Comparison of ENCODE assay signal across 8 cellular contexts in the genomic region with DNA sequence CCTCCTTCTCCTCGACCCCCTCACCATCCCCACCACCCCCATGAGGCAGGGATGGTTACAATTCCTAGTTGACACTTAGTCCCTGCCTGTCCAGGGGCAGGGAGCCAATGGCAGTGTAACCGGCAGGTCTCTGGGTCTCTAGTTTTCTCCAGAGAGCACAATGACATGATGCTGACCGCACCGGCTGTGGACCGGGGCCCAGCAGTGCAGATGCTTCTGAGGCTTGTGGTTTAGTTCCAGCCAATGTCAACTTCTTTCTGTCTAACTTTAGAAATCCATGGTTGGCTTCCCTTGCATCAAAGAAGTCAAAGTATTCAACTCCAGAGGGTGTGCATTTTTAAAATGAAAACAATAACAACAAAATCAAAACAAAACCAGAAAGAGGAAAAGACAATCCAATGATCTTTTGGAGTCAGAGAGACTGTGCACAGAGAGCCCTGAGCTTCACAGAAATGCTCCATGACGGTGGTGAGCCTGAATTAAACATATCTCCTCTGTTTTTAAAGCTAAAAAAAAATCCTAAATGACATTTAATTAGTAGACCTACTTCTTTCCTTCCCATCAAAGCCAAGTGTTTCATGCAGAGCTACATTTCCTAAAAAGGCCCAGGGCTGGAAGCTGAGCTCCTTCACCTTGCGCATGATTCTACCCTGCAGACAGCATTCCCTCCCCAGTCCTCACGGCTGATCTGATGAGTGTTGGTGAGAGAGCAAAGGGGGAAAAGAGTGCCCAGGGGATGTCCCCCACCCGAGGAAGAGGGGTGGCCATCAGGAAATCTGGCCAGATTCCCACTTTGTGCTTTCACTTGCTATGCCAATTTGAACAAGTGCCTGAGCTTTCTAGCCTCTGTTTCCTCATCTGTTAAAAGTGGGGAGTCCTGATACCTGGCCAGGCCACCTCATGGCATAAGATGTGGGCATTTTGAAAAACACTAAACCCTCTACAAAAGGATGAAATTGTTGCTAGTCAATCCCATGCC.
DNase-seq lines count a peak whose midpoint lies in the region; ATAC-seq and TF ChIP-seq lines count a peak whose summit lies in the region.

No MANE protein-coding gene starts in this region.

- no TSS peak for BruUV-seq in IMR-90 (replicated peaks; lab: Mats Ljungman, UMichigan)

- CTCF ChIA-PET in IMR-90 (lab: Yijun Ruan, JAX): no interaction called here

- intact Hi-C loops in IMR-90 (cut with micrococcal nuclease): no loop called here

- no peak overlapping the region for H3K18ac ChIP-seq in IMR-90 (ENCODE audit: low read depth, low read length)
- H3K18ac ChIP-seq in trophoblast cell (ENCODE audit: low read length): no peak overlapping the region

- no peak overlapping the region for H2BK120ac ChIP-seq in IMR-90 (ENCODE audit: low read depth, low read length)
- H2BK120ac ChIP-seq in trophoblast cell (ENCODE audit: insufficient read depth, low read length, poor library complexity): no peak overlapping the region

- peak overlapping the region; percentile 15 for H2BK12ac ChIP-seq in trophoblast cell (ENCODE audit: low read length)

- H3K4me2 ChIP-seq in IMR-90 (ENCODE audit: low read depth, low read length) (no peak overlapping the region), trophoblast cell (ENCODE audit: low read length) (no peak overlapping the region)

- TF ChIP-seq POLR2A in IMR-90 (IDR thresholded peaks at IDR 0.05; ENCODE audit: low read depth, low read length): no peak
- no peak for TF ChIP-seq POLR2A in suprapubic skin (IDR thresholded peaks at IDR 0.05)

- H3K4me3 ChIP-seq in IMR-90 (ENCODE audit: insufficient read depth, low read depth, low read length) (no peak overlapping the region), choroid plexus epithelial cell (ENCODE audit: low read depth, low read length) (no peak overlapping the region), trophoblast cell (ENCODE audit: low read depth, low read length) (no peak overlapping the region), suprapubic skin (no peak overlapping the region)

- no peak overlapping the region for H4K12ac ChIP-seq in trophoblast cell (ENCODE audit: low read depth, low read length)

- H3K36me3 ChIP-seq in IMR-90 (ENCODE audit: control insufficient read depth, insufficient read depth, low read length) (no peaks in the 10 kb centered on the region), trophoblast cell (ENCODE audit: control insufficient read depth in 1 of 2, insufficient read depth in 2 of 2, low read length in 2 of 2) (no peaks in the 10 kb centered on the region), suprapubic skin (no peaks in the 10 kb centered on the region)

- H3K4me1 ChIP-seq in IMR-90 (ENCODE audit: control insufficient read depth, insufficient read depth, low read length) (peaks cover 6% of the 10 kb centered on the region; the same call in 1 of the 2 replicates), trophoblast cell (ENCODE audit: control insufficient read depth in 1 of 2, insufficient read depth in 2 of 2, low read length in 2 of 2) (peaks cover 10 to 19% of the 10 kb centered on the region in 2 experiments), suprapubic skin (peaks cover 24% of the 10 kb centered on the region)

- no peak overlapping the region for H3K23ac ChIP-seq in IMR-90 (ENCODE audit: low read depth, low read length)
- H3K23ac ChIP-seq in trophoblast cell (ENCODE audit: low read length): no peak overlapping the region

- H2AK5ac ChIP-seq in IMR-90 (ENCODE audit: low read depth, low read length) (no peak overlapping the region), trophoblast cell (ENCODE audit: low read length) (no peak overlapping the region)

- no peaks in the 10 kb centered on the region for H3K9me1 ChIP-seq in IMR-90 (ENCODE audit: insufficient read depth, low read length)

- no peak for TF ChIP-seq EP300 in suprapubic skin (IDR thresholded peaks at IDR 0.05)

- H3K9me3 ChIP-seq in IMR-90 (ENCODE audit: control insufficient read depth, insufficient read depth, low read length) (no peaks in the 10 kb centered on the region), trophoblast cell (ENCODE audit: insufficient read depth, low read depth, low read length) (no peaks in the 10 kb centered on the region), suprapubic skin (no peaks in the 10 kb centered on the region)

- DNase-seq in GM04504 (ENCODE audit: low read depth): peak; percentile 59
- DNase-seq in IMR-90: peak; percentile 48
- peak; percentile 92 for DNase-seq in choroid plexus epithelial cell (ENCODE audit: low read depth)
- DNase-seq in trophoblast cell: no peak
- no peak for DNase-seq in suprapubic skin (ENCODE audit: low spot score in 2 of 2)
- no peak for DNase-seq in DMS53 (lab: John Stamatoyannopoulos, UW)
- no peak for DNase-seq in stimulated activated CD4-positive, alpha-beta T cell treated with anti-CD3 and anti-CD28 coated beads, Interleukin-2, amount 100 ng/mL, for 24 hours

- H4K5ac ChIP-seq in IMR-90 (ENCODE audit: low read depth, low read length): no peak overlapping the region

- peaks cover 11% of the 10 kb centered on the region for H3K27me3 ChIP-seq in IMR-90 (ENCODE audit: control insufficient read depth, insufficient read depth, low read length)
- no peaks in the 10 kb centered on the region for H3K27me3 ChIP-seq in trophoblast cell (ENCODE audit: insufficient read depth, low read length)
- no peaks in the 10 kb centered on the region for H3K27me3 ChIP-seq in suprapubic skin

- H3K9ac ChIP-seq in IMR-90 (ENCODE audit: low read depth, low read length) (no peak overlapping the region), trophoblast cell (ENCODE audit: low read length) (no peak overlapping the region)

- H2BK15ac ChIP-seq in IMR-90 (ENCODE audit: low read depth, low read length): no peak overlapping the region

- H3K56ac ChIP-seq in IMR-90 (ENCODE audit: extremely low read depth, insufficient read depth, low read length): no peak overlapping the region

- POLR2A ChIA-PET in IMR-90 (lab: Charles Lee; ENCODE audit: unreplicated experiment): no interaction called here

- no peak overlapping the region for H4K91ac ChIP-seq in IMR-90 (ENCODE audit: insufficient read depth, low read depth, low read length)
- no peak overlapping the region for H4K91ac ChIP-seq in trophoblast cell (ENCODE audit: low read depth, low read length)

- TF ChIP-seq CTCF in IMR-90 (conservative IDR thresholded peaks at IDR 0.05; ENCODE audit: low read depth, low read length) (no peak), choroid plexus epithelial cell (conservative IDR thresholded peaks at IDR 0.05; ENCODE audit: low read depth, low read length) (no peak), suprapubic skin (IDR thresholded peaks at IDR 0.05) (no peak)

- no peaks in the 10 kb centered on the region for H4K20me1 ChIP-seq in IMR-90 (ENCODE audit: insufficient read depth, low read length)

- H2AFZ ChIP-seq in IMR-90 (replicated peaks; ENCODE audit: low read length, poor library complexity) (no peak overlapping the region), trophoblast cell (ENCODE audit: insufficient read depth, low read length, poor library complexity) (no peak overlapping the region)

- no peaks in the 10 kb centered on the region for H3K79me1 ChIP-seq in IMR-90 (ENCODE audit: low read depth in 1 of 2, low read length in 2 of 2)
- H3K79me1 ChIP-seq in trophoblast cell (ENCODE audit: low read length): peaks cover 8% of the 10 kb centered on the region

- no peak for TF ChIP-seq RAD21 in IMR-90 (IDR thresholded peaks at IDR 0.05; ENCODE audit: low read length)

- WGBS in IMR-90 (ENCODE audit: extremely low coverage in 2 of 2, insufficient read length in 1 of 2), 2 experiments: 40% methylated on average over 1 of the region's 9 CpGs; no CpG with 5 or more reads in 1 of the 2 experiments
- WGBS in trophoblast cell (ENCODE audit: extremely low coverage, insufficient coverage, insufficient read length): no CpG with 5 or more reads among the region's 9 CpGs
- WGBS in suprapubic skin: 50% methylated on average over 9 of the region's 9 CpGs

- no peak overlapping the region for H2AK9ac ChIP-seq in IMR-90 (replicated peaks; ENCODE audit: low read depth, low read length, poor library complexity)

- in situ Hi-C loops in IMR-90 (cut with MboI; ENCODE audit: low sequenced_read_pairs): no loop called here

- ATAC-seq in IMR-90 (ENCODE audit: low read depth) (peak; percentile 42; the same call in 1 of the 2 replicates), GM18870 (IDR thresholded peaks at IDR 0.05; ENCODE audit: unreplicated experiment) (no peak)

- no peak overlapping the region for H4K8ac ChIP-seq in IMR-90 (ENCODE audit: low read depth in 2 of 2, low read length in 2 of 2)
- H4K8ac ChIP-seq in trophoblast cell (ENCODE audit: low read depth, low read length): no peak overlapping the region

- H2BK5ac ChIP-seq in IMR-90 (ENCODE audit: low read depth, low read length, poor library complexity, severe bottlenecking): no peak overlapping the region
- H2BK5ac ChIP-seq in trophoblast cell (ENCODE audit: low read depth, low read length, poor library complexity): no peak overlapping the region

- H3K4ac ChIP-seq in IMR-90 (ENCODE audit: low read depth, low read length): no peak overlapping the region
- no peak overlapping the region for H3K4ac ChIP-seq in trophoblast cell (ENCODE audit: low read depth, low read length)

- dilution Hi-C loops in IMR-90 (cut with HindIII; ENCODE audit: low sequenced_read_pairs, unreplicated experiment): no loop called here

- H2BK20ac ChIP-seq in IMR-90 (ENCODE audit: low read depth, low read length): no peak overlapping the region

- H3K14ac ChIP-seq in IMR-90 (replicated peaks; ENCODE audit: low read depth, low read length) (no peak overlapping the region), trophoblast cell (ENCODE audit: low read length) (no peak overlapping the region)

- H3K79me2 ChIP-seq in trophoblast cell (ENCODE audit: control insufficient read depth, insufficient read depth, low read length, poor library complexity): no peaks in the 10 kb centered on the region

- H3K27ac ChIP-seq in IMR-90 (ENCODE audit: insufficient read depth, low read length) (no peak overlapping the region), trophoblast cell (ENCODE audit: low read depth, low read length) (no peak overlapping the region), suprapubic skin (no peak overlapping the region)

TF ChIP-seq in IMR-90, 13 proteins besides CTCF, POLR2A, EP300 and RAD21 (continues in another document):
- TF ChIP-seq, protein P1, sequence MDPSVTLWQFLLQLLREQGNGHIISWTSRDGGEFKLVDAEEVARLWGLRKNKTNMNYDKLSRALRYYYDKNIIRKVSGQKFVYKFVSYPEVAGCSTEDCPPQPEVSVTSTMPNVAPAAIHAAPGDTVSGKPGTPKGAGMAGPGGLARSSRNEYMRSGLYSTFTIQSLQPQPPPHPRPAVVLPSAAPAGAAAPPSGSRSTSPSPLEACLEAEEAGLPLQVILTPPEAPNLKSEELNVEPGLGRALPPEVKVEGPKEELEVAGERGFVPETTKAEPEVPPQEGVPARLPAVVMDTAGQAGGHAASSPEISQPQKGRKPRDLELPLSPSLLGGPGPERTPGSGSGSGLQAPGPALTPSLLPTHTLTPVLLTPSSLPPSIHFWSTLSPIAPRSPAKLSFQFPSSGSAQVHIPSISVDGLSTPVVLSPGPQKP (IDR thresholded peaks at IDR 0.05; ENCODE audit: borderline replicate concordance, low read depth, low read length): no peak
- no peak for TF ChIP-seq RFX5 (IDR thresholded peaks at IDR 0.05; ENCODE audit: low read depth, low read length)
- TF ChIP-seq FOS (IDR thresholded peaks at IDR 0.05; ENCODE audit: low read depth, low read length): no peak
- TF ChIP-seq BHLHE40 (IDR thresholded peaks at IDR 0.05; ENCODE audit: low read depth, low read length): no peak

Comparison
In these comparisons a context has a peak if more than half of its experiments do, and no peak if none do; other contexts are left out.
1. DNase-seq: peak in GM04504 (single experiment), IMR-90 (single experiment) and choroid plexus epithelial cell (single experiment); none in trophoblast cell (0 of 2), suprapubic skin (0 of 2), DMS53 (single experiment) and stimulated activated CD4-positive, alpha-beta T cell treated with anti-CD3 and anti-CD28 coated beads, Interleukin-2, amount 100 ng/mL, for 24 hours (0 of 2).